In genomic region chr19:16160445-16160942, GRCh38 we compare ENCODE assay signal across 1 cellular context.
A peak's percentile ranks its signal among the peaks of the same experiment; 100 is the strongest.
TF ChIP-seq lines count a peak whose summit lies in the region.

No MANE protein-coding gene starts in this region.

TF ChIP-seq in GM12891, 5 proteins besides CTCF, POLR2A, EP300 and RAD21:
- TF ChIP-seq POLR2AphosphoS5 (IDR thresholded peaks at IDR 0.05; ENCODE audit: low read depth, low read length) (0 out of 2 replicates have a peak, but pooled peaks have one; percentile 11), POU2F2 (IDR thresholded peaks at IDR 0.05; ENCODE audit: low read depth, low read length) (0 out of 2 replicates have a peak, but pooled peaks have one; percentile 12), PAX5 (IDR thresholded peaks at IDR 0.05; ENCODE audit: insufficient read depth, low read length, severe bottlenecking) (no peak)
TF ChIP-seq in GM12891: peak in this region for 2.
